ENCODE assay signal across 30 cellular contexts in genomic region chr7:120398284-120399000, GRCh38.
"Had no signal": no experiment of that assay in that cellular context is flagged by ENCODE, and none has a peak within 500 bp of the region (broad histone marks: within the 10 kb centered on the region; RNA-seq: fewer than 3 reads in every experiment).

No MANE protein-coding gene starts in this region.

- H3K36me3 ChIP-seq: esophagus muscularis mucosa, gastroesophageal sphincter, heart left ventricle, neutrophil, prostate gland, right atrium auricular region, stomach, thyroid gland, vagina had no signal

- H3K4me3 ChIP-seq: esophagus muscularis mucosa, gastroesophageal sphincter, heart left ventricle, hepatocyte, lung, mucosa of descending colon, prostate gland, right atrium auricular region, smooth muscle cell, stomach, thyroid gland, vagina had no signal

- H3K27me3 ChIP-seq: esophagus muscularis mucosa, foreskin keratinocyte, gastroesophageal sphincter, heart left ventricle, hepatocyte, neutrophil, right atrium auricular region, stomach, thyroid gland, vagina had no signal

- H3K27ac Mint-ChIP-seq: memory B cell; naive B cell; natural killer cell treated with Interleukin-12 subunit alpha and Interleukin-12 subunit beta and Interleukin-15 and Interleukin-18, amount 100 ng/mL, for 72 hours; stimulated activated effector memory CD8-positive, alpha-beta T cell treated with anti-CD3 and anti-CD28 coated beads, Interleukin-12 subunit alpha, Interleukin-12 subunit beta, amount 100 ng/mL, for 72 hours had no signal

- H3K9me3 Mint-ChIP-seq: memory B cell, neural crest cell had no signal

- ATAC-seq: foreskin keratinocyte; gastroesophageal sphincter; heart left ventricle; left lobe of liver; mucosa of descending colon; natural killer cell treated with Interleukin-12 subunit alpha and Interleukin-12 subunit beta and Interleukin-15 and Interleukin-18, amount 100 ng/mL, for 72 hours; sciatic nerve; stimulated activated effector memory CD8-positive, alpha-beta T cell treated with anti-CD3 and anti-CD28 coated beads, Interleukin-12 subunit alpha, Interleukin-12 subunit beta, amount 100 ng/mL, for 72 hours had no signal

- H3K4me1 ChIP-seq: gastroesophageal sphincter, heart left ventricle, prostate gland, right atrium auricular region, stomach, thyroid gland, vagina had no signal

- H3K79me2 ChIP-seq: hepatocyte had no signal

- H3K36me3 Mint-ChIP-seq: memory B cell; naive B cell; natural killer cell treated with Interleukin-12 subunit alpha and Interleukin-12 subunit beta and Interleukin-15 and Interleukin-18, amount 100 ng/mL, for 72 hours; stimulated activated effector memory CD8-positive, alpha-beta T cell treated with anti-CD3 and anti-CD28 coated beads, Interleukin-12 subunit alpha, Interleukin-12 subunit beta, amount 100 ng/mL, for 72 hours had no signal

- FAIRE-seq: endothelial cell of umbilical vein had no signal

- DNase-seq: dermis blood vessel endothelial cell; effector memory CD4-positive, alpha-beta T cell; foreskin keratinocyte; heart left ventricle; kidney; mucosa of descending colon; naive B cell; stimulated activated CD4-positive, alpha-beta T cell treated with anti-CD3 and anti-CD28 coated beads, Interleukin-12 subunit alpha, Interleukin-12 subunit beta, amount 100 ng/mL, for 4 hours; stimulated activated CD4-positive, alpha-beta T cell treated with anti-CD3 and anti-CD28 coated beads, Interleukin-1b, Interleukin-23, amount 100 ng/mL, for 48 hours; stimulated activated CD4-positive, alpha-beta T cell treated with anti-CD3 and anti-CD28 coated beads, Interleukin-4, amount 100 ng/mL, for 24 hours; stimulated activated naive CD4-positive, alpha-beta T cell treated with Interleukin-2 at 50 U/mL for 16 hours; stomach; thyroid gland; trophoblast cell had no signal

- H3K4me2 ChIP-seq: hepatocyte, smooth muscle cell had no signal

- H2AFZ ChIP-seq: hepatocyte had no signal

- H3K9me3 ChIP-seq: esophagus muscularis mucosa, gastroesophageal sphincter, heart left ventricle, mucosa of descending colon, neutrophil, prostate gland, right atrium auricular region, stomach, thyroid gland, vagina had no signal

- H3K27me3 Mint-ChIP-seq: memory B cell; naive B cell; natural killer cell treated with Interleukin-12 subunit alpha and Interleukin-12 subunit beta and Interleukin-15 and Interleukin-18, amount 100 ng/mL, for 72 hours had no signal

- H3K27ac ChIP-seq: esophagus muscularis mucosa, foreskin keratinocyte, gastroesophageal sphincter, heart left ventricle, hepatocyte, neutrophil, prostate gland, right atrium auricular region, stomach, thyroid gland, vagina had no signal

- H3K4me1 Mint-ChIP-seq: memory B cell; naive B cell; stimulated activated effector memory CD8-positive, alpha-beta T cell treated with anti-CD3 and anti-CD28 coated beads, Interleukin-12 subunit alpha, Interleukin-12 subunit beta, amount 100 ng/mL, for 72 hours had no signal

- H3K4me3 Mint-ChIP-seq: memory B cell; naive B cell; natural killer cell treated with Interleukin-12 subunit alpha and Interleukin-12 subunit beta and Interleukin-15 and Interleukin-18, amount 100 ng/mL, for 72 hours; neural crest cell; stimulated activated effector memory CD8-positive, alpha-beta T cell treated with anti-CD3 and anti-CD28 coated beads, Interleukin-12 subunit alpha, Interleukin-12 subunit beta, amount 100 ng/mL, for 72 hours had no signal
